Comparison of ENCODE assay signal across 7 cellular contexts in the genomic region with DNA sequence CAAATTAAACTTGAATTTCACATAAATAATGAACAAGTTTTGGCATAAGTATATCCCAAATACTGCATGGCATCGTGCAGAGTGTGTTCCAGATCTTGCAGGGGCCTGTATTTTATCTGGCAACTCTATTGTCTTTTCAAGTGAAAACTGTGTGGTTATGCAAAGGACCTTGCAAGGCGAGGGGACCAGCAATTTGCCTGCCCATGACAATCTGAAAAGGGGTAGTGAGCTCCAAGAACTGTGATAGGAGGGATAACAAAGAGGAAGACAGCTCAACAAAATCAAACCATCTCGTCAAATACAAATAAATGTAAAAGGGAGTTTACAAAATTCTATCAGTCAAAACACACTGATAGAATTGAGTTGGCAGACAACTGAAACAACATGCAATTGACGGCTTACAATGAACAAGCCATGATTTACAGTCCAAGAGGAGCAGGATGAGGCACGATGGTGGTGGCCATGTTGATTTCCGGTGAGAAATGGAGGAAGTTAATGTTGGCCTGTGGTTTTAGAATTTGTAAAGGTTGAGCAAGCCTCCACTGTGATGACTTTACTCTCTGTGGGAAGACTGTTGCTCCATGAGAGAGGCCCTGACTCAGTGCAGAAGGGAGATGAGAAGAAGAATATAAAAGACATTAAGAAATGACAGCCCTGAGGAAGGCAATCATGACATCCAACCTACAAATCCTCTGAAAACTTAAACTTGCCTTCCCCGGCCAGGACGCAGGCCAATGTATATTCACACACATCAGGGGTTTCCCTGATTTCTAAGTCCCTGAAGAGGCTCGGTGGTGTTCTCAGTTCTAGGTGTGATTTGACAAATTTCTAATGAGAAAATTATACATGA.
DNase-seq lines count a peak whose midpoint lies in the region; ATAC-seq lines count a peak whose summit lies in the region.

No MANE protein-coding gene starts in this region.

- H3K27me3 ChIP-seq in mononuclear cell (ENCODE audit: insufficient read depth, low read length) = no peaks in the 10 kb centered on the region

- peaks cover 53% of the 10 kb centered on the region for H3K4me1 Mint-ChIP-seq in activated naive CD4-positive, alpha-beta T cell treated with anti-CD3 and anti-CD28 coated beads, Interleukin-2, amount 10 ng/mL, durations not matched to agents 7 days and 5 days

- H3K27me3 Mint-ChIP-seq in activated naive CD4-positive, alpha-beta T cell treated with anti-CD3 and anti-CD28 coated beads, Interleukin-2, amount 10 ng/mL, durations not matched to agents 7 days and 5 days = no peaks in the 10 kb centered on the region

- H3K9me3 Mint-ChIP-seq in activated naive CD4-positive, alpha-beta T cell treated with anti-CD3 and anti-CD28 coated beads, Interleukin-2, amount 10 ng/mL, durations not matched to agents 7 days and 5 days = peaks cover 6% of the 10 kb centered on the region

- peak; percentile 62 for ATAC-seq in GM18520 (IDR thresholded peaks at IDR 0.05; ENCODE audit: unreplicated experiment)
- peak; percentile 55 for ATAC-seq in HG02571 (IDR thresholded peaks at IDR 0.05; ENCODE audit: unreplicated experiment)

- peak overlapping the region; percentile 92 for H3K27ac Mint-ChIP-seq in activated naive CD4-positive, alpha-beta T cell treated with anti-CD3 and anti-CD28 coated beads, Interleukin-2, amount 10 ng/mL, durations not matched to agents 7 days and 5 days

- no peaks in the 10 kb centered on the region for H3K9me3 ChIP-seq in mononuclear cell (ENCODE audit: low read depth, low read length)

- CTCF ChIA-PET in activated naive CD4-positive, alpha-beta T cell treated with anti-CD3 and anti-CD28 coated beads, Interleukin-2, amount 10 ng/mL, durations not matched to agents 7 days and 5 days (lab: Charles Lee) = no interaction called here

- peak overlapping the region; percentile 7 for H3K4me3 Mint-ChIP-seq in activated naive CD4-positive, alpha-beta T cell treated with anti-CD3 and anti-CD28 coated beads, Interleukin-2, amount 10 ng/mL, durations not matched to agents 7 days and 5 days

- H3K4me1 ChIP-seq in mononuclear cell (ENCODE audit: insufficient read depth, low read length) = peaks cover 71% of the 10 kb centered on the region

- DNase-seq in NAMALWA (ENCODE audit: low spot score) = peak; percentile 24
- DNase-seq in activated naive CD4-positive, alpha-beta T cell treated with anti-CD3 and anti-CD28 coated beads, Interleukin-2, amount 10 ng/mL, durations not matched to agents 7 days and 5 days = peak; percentile 50
- no peak for DNase-seq in NCI-H1105 (lab: John Stamatoyannopoulos, UW)
- no peak for DNase-seq in activated CD4-positive, CD25-positive, alpha-beta regulatory T cell (lab: John Stamatoyannopoulos, UW)

- peak overlapping the region; percentile 12 for H3K4me3 ChIP-seq in mononuclear cell (ENCODE audit: low read length)

- H3K36me3 Mint-ChIP-seq in activated naive CD4-positive, alpha-beta T cell treated with anti-CD3 and anti-CD28 coated beads, Interleukin-2, amount 10 ng/mL, durations not matched to agents 7 days and 5 days = peaks cover 11% of the 10 kb centered on the region

Comparison
In these comparisons a context has a peak if more than half of its experiments do, and no peak if none do; other contexts are left out.
1. DNase-seq: peak in NAMALWA (single experiment) and activated naive CD4-positive, alpha-beta T cell treated with anti-CD3 and anti-CD28 coated beads, Interleukin-2, amount 10 ng/mL, durations not matched to agents 7 days and 5 days (single experiment); none in NCI-H1105 (single experiment) and activated CD4-positive, CD25-positive, alpha-beta regulatory T cell (0 of 4).